ENCODE assay signal across 8 cellular contexts in genomic region chr22:50261615-50262459, GRCh38. TPM values are rescaled to one million over a fixed set of nuclear protein-coding genes. Genes with fewer than 3 reads are reported as not detected.
DNase-seq lines count a peak whose midpoint lies in the region; ATAC-seq, FAIRE-seq and TF ChIP-seq lines count a peak whose summit lies in the region.

TSS of gene MAPK12 (minus strand) at chr22:50261683. CDS start at chr22:50261509, 174 bp downstream.

- peak; percentile 73 for ATAC-seq in HCT116
- no peak for ATAC-seq in GM18520 (IDR thresholded peaks at IDR 0.05; ENCODE audit: unreplicated experiment)

- H3K4me2 ChIP-seq in HCT116 (ENCODE audit: low read length) (peak within 1 kb of the TSS; percentile 95), parathyroid adenoma (ENCODE audit: low read length) (peak within 1 kb of the TSS; percentile 88)

- peak within 1 kb of the TSS; percentile 83 for H3K27ac ChIP-seq in HCT116 (ENCODE audit: low read depth, low read length)
- no peak within 1 kb of the TSS for H3K27ac ChIP-seq in parathyroid adenoma

- POLR2A ChIA-PET in HCT116 (lab: Charles Lee) = interaction anchor here (1.0 to 1.2 kb wide), 2 partner anchors 9 to 10 kb away, joined by 3 to 4 read pairs; no protein-coding TSS in a partner anchor

- no peak for FAIRE-seq in frontal cortex (lab: Jason Lieb, UNC)

- no peaks in the 10 kb centered on the region for H3K9me2 ChIP-seq in HCT116 (ENCODE audit: insufficient read depth)

- H3K4me1 ChIP-seq in ES-I3 (ENCODE audit: insufficient read depth, low read length) (peaks cover 14% of the 10 kb centered on the region; the same call in 1 of the 2 replicates), HCT116 (ENCODE audit: control insufficient read depth in 1 of 2, insufficient read depth in 2 of 2, low read length in 2 of 2) (peaks cover 19 to 32% of the 10 kb centered on the region in 2 experiments), parathyroid adenoma (peaks cover 3% of the 10 kb centered on the region)

- H3K9me3 ChIP-seq in ES-I3 (ENCODE audit: control insufficient read depth, insufficient read depth, low read length) (no peaks in the 10 kb centered on the region), HCT116 (ENCODE audit: control insufficient read depth in 1 of 2, insufficient read depth in 1 of 2, low read depth in 1 of 2, low read length in 2 of 2) (no peaks in the 10 kb centered on the region), parathyroid adenoma (ENCODE audit: control insufficient read depth, low read length) (no peaks in the 10 kb centered on the region)

- no peak for TF ChIP-seq CTCF in HCT116 (IDR thresholded peaks at IDR 0.05 in 2 of 3, conservative IDR thresholded peaks at IDR 0.05 in 1 of 3; ENCODE audit: borderline replicate concordance in 1 of 3, insufficient read depth in 1 of 3, low read depth in 2 of 3, low read length in 2 of 3)
- no peak for TF ChIP-seq CTCF in parathyroid adenoma (IDR thresholded peaks at IDR 0.05)

- H3K79me2 ChIP-seq in HCT116 (ENCODE audit: insufficient read depth, low read length) = peaks cover 28% of the 10 kb centered on the region
- no peaks in the 10 kb centered on the region for H3K79me2 ChIP-seq in parathyroid adenoma

- RAD21 ChIA-PET in HCT116 (lab: Charles Lee; ENCODE audit: low non-redundant PET in 1 of 2, low total read pairs in 2 of 2, uncharacterized antibody in 2 of 2, unreplicated experiment in 2 of 2) = interaction anchor here in 1 of 2 experiments (1.5 kb wide), 1 partner anchor 80 kb away, joined by 4 read pairs; no protein-coding TSS in a partner anchor

- intact Hi-C loops in HCT116 (cut with micrococcal nuclease) = no loop called here

- peak within 1 kb of the TSS; percentile 79 to 90 for H3K4me3 ChIP-seq in HCT116 (replicated peaks in 1 of 2; ENCODE audit: low read depth in 1 of 2, low read length in 2 of 2)
- peak within 1 kb of the TSS; percentile 41 for H3K4me3 ChIP-seq in parathyroid adenoma (ENCODE audit: low read depth, low read length)

- H3K27me3 ChIP-seq in HCT116 (ENCODE audit: insufficient read depth, low read length) (no peaks in the 10 kb centered on the region), parathyroid adenoma (ENCODE audit: control insufficient read depth, insufficient read depth, low read length) (no peaks in the 10 kb centered on the region)

- H3K36me3 ChIP-seq in ES-I3 (ENCODE audit: insufficient read depth, low read length) = no peaks in the 10 kb centered on the region
- H3K36me3 ChIP-seq in HCT116 (ENCODE audit: control insufficient read depth in 1 of 2, insufficient read depth in 2 of 2, low read length in 2 of 2) = peaks cover 0 to 6% of the 10 kb centered on the region in 2 experiments; a peak in 1 of 4 replicates
- no peaks in the 10 kb centered on the region for H3K36me3 ChIP-seq in parathyroid adenoma (ENCODE audit: control insufficient read depth, insufficient read depth, low read length)

- BruUV-seq in HCT116 (replicated peaks; lab: Mats Ljungman, UMichigan) = no TSS peak

- H4K20me1 ChIP-seq in HCT116 (ENCODE audit: insufficient read depth) = no peaks in the 10 kb centered on the region

- H2AFZ ChIP-seq in HCT116 (ENCODE audit: low read depth, low read length, poor library complexity, severe bottlenecking) (no peak within 1 kb of the TSS), parathyroid adenoma (peak within 1 kb of the TSS; percentile 60)

- TF ChIP-seq RAD21 in HCT116 (IDR thresholded peaks at IDR 0.05; ENCODE audit: low read depth) = no peak

- TF ChIP-seq POLR2A in HCT116 (IDR thresholded peaks at IDR 0.05; ENCODE audit: borderline replicate concordance, extremely low read depth, insufficient read depth, insufficient read length) = no peak

- DNase-seq in HCT116 (ENCODE audit: low read depth, low spot score) (no peak), UCSD-AML1 (lab: John Stamatoyannopoulos, UW; ENCODE audit: unreplicated experiment) (peak; percentile 78), frontal cortex (ENCODE audit: low spot score in 2 of 2) (peak; percentile 80 to 87), GOT3 (lab: John Stamatoyannopoulos, UW) (no peak), NCI-H2196 treated with DMSO at 0.1 percent for 48 hours (lab: John Stamatoyannopoulos, UW; ENCODE audit: unreplicated experiment) (no peak)

- H3K9ac ChIP-seq in ES-I3 (ENCODE audit: low read depth, low read length) = peak within 1 kb of the TSS; percentile 56
- H3K9ac ChIP-seq in HCT116 (ENCODE audit: low read length) = peak within 1 kb of the TSS; percentile 94
- no peak within 1 kb of the TSS for H3K9ac ChIP-seq in parathyroid adenoma

- CTCF ChIA-PET in HCT116 (lab: Charles Lee) = interaction anchor here (0.8 to 1.3 kb wide), 3 partner anchors 9 to 80 kb away, joined by 3 to 7 read pairs (median 4); no protein-coding TSS in a partner anchor

TF ChIP-seq in HCT116, 20 proteins besides CTCF, POLR2A, EP300 and RAD21:
- TF ChIP-seq ELF1 (IDR thresholded peaks at IDR 0.05; ENCODE audit: borderline replicate concordance, low read depth) (no peak), POLR2AphosphoS5 (IDR thresholded peaks at IDR 0.05; ENCODE audit: low read depth, low read length) (peak; percentile 38; the same call in 1 of the 2 replicates)

RNA-seq across cellular contexts. Expression of gene MAPK12, which starts in this region (rescaled TPM):
- total RNA-seq in HCT116 (2021; ENCODE audit: unreplicated experiment) (86.7 TPM), frontal cortex (11.4 TPM)
- 61.5 and 61.8 TPM in 2 replicates for polyA plus RNA-seq in HCT116 (2012)

Comparison
In these comparisons a context has a peak if more than half of its experiments do, and no peak if none do; other contexts are left out.
1. DNase-seq: peak in UCSD-AML1 (single experiment) and frontal cortex (2 of 2); none in HCT116 (single experiment), GOT3 (single experiment) and NCI-H2196 treated with DMSO at 0.1 percent for 48 hours (single experiment).